Comparison of ENCODE assay signal across 32 cellular contexts in genomic region chr7:82274681-82275080, GRCh38.
"Had no signal": no experiment of that assay in that cellular context is flagged by ENCODE, and none has a peak within 500 bp of the region (broad histone marks: within the 10 kb centered on the region; RNA-seq: fewer than 3 reads in every experiment).

No MANE protein-coding gene starts in this region.

- H3K9me3 ChIP-seq: adrenal gland, ascending aorta, body of pancreas, breast epithelium had no signal

- H3K4me1 ChIP-seq: adrenal gland, ascending aorta, body of pancreas, breast epithelium had no signal

- ATAC-seq: activated naive CD4-positive, alpha-beta T cell treated with anti-CD3 and anti-CD28 coated beads, Interleukin-2, amount 50 U/mL, for 72 hours; activated naive CD8-positive, alpha-beta T cell treated with anti-CD3 and anti-CD28 coated beads, Interleukin-2, amount 50 U/mL, for 24 hours; activated T-cell treated with anti-CD3 and anti-CD28 coated beads, Interleukin-2, amount 50 U/mL, for 4 hours; activated T-cell treated with anti-CD3 and anti-CD28 coated beads, Interleukin-2, amount 50 U/mL, for 72 hours; activated T-helper 17 cell treated with anti-CD3 and anti-CD28 coated beads, Interleukin-2, amount 50 U/mL, for 72 hours; body of pancreas had no signal

- H3K27me3 ChIP-seq: adrenal gland, ascending aorta, body of pancreas, brain microvascular endothelial cell, breast epithelium, cardiac muscle cell had no signal

- H3K27ac ChIP-seq: adrenal gland, ascending aorta, body of pancreas, brain microvascular endothelial cell, breast epithelium, cardiac muscle cell had no signal

- H3K36me3 ChIP-seq: adrenal gland, ascending aorta, brain microvascular endothelial cell, breast epithelium, cardiac muscle cell had no signal

- DNase-seq: activated effector memory CD4-positive, alpha-beta T cell treated with anti-CD3 and anti-CD28 coated beads, Interleukin-2, amount 50 U/mL, for 16 hours; activated effector memory CD4-positive, alpha-beta T cell treated with Interleukin-2 at 50 U/mL for 16 hours; activated gamma-delta T cell; activated gamma-delta T cell treated with Interleukin-2 at 50 U/mL for 16 hours; activated naive CD4-positive, alpha-beta T cell; activated naive CD4-positive, alpha-beta T cell treated with anti-CD3 and anti-CD28 coated beads for 36 hours; activated naive CD4-positive, alpha-beta T cell treated with anti-CD3 and anti-CD28 coated beads, Interleukin-2, amount 10 ng/mL, durations not matched to agents 7 days and 5 days; activated naive CD4-positive, alpha-beta T cell treated with anti-CD3 and anti-CD28 coated beads, Interleukin-2, amount 50 U/mL, for 16 hours; activated naive CD4-positive, alpha-beta T cell treated with Interleukin-2 at 50 U/mL for 16 hours; activated naive CD8-positive, alpha-beta T cell treated with anti-CD3 and anti-CD28 coated beads for 36 hours; activated naive CD8-positive, alpha-beta T cell treated with anti-CD3 and anti-CD28 coated beads, Interleukin-2, amount 10 ng/mL, durations not matched to agents 7 days and 5 days; activated naive CD8-positive, alpha-beta T cell treated with anti-CD3 and anti-CD28 coated beads, Interleukin-2, amount 50 U/mL, for 24 hours; activated T-cell treated with anti-CD3 and anti-CD28 coated beads, Interleukin-2, amount 50 U/mL, for 24 hours; activated T-cell treated with anti-CD3 and anti-CD28 coated beads, Interleukin-2, amount 50 U/mL, for 4 hours; activated T-cell treated with anti-CD3 and anti-CD28 coated beads, Interleukin-2, amount 50 U/mL, for 48 hours; activated T-cell treated with anti-CD3 and anti-CD28 coated beads, Interleukin-2, amount 50 U/mL, for 72 hours; adrenal gland; amniotic stem cell; amygdala; anterior cingulate cortex; aorta; body of pancreas; brain microvascular endothelial cell; caudate nucleus; central memory CD4-positive, alpha-beta T cell; cerebellar nuclear complex had no signal

- H3K4me3 ChIP-seq: adrenal gland, ascending aorta, body of pancreas, breast epithelium, cardiac muscle cell had no signal

- FAIRE-seq: astrocyte had no signal
